ENCODE assay signal across 19 cellular contexts in the genomic region with DNA sequence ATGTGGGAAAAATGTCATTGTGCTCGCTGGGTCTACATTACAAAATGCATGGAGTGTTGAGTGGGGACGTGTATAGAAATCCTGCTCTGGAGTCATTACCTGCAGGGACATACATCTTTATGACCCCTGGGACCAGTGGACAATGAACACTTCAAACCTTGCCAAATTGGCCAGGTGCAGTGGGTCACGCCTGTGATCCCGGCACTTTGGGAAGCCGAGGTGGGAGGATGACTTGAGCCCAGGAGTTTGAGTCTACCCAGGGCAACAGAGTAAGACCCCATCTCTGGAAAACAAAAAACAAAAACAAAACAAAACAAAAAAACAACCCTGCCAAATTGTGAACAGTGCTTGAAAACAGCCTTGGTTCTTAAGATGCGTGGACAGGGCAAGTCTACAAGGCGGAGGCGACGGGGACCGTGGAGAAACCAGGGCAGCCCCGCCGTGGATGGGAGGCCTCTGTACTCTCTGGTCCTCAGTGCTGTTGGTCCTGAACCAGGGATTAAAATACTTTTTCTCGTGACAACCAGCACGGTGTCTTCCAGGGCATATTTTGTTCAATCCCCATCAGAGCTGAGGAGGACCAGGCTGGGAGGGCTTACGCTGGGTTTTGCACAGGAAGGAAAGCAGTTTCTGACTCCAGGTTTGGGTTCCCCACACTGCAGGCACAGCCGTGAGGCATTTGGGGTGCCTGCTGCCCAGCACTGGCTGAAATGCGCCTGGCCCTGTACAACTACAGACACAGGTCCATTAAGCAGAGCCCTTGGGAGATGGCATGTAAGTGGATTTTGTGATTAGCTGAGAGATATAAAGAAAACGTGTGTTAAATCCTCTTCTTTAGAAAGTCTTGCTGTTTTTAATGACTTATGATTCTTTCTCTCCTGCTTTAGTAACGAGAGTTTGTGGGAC. TPM values are rescaled to one million over a fixed set of nuclear protein-coding genes. Genes with fewer than 3 reads are reported as not detected.
A peak's percentile ranks its signal among the peaks of the same experiment; 100 is the strongest.
DNase-seq lines count a peak whose midpoint lies in the region; ATAC-seq and TF ChIP-seq lines count a peak whose summit lies in the region.
"Had no signal": no experiment of that assay in that cellular context is flagged by ENCODE, and none has a peak within 500 bp of the region (broad histone marks: within the 10 kb centered on the region; RNA-seq: fewer than 3 reads in every experiment).

No MANE protein-coding gene starts in this region.

- H3K27ac ChIP-seq in SK-N-SH (ENCODE audit: low read depth in 2 of 2, low read length in 1 of 2) (peak overlapping the region in 1 of 2 experiments; percentile 97; a peak in 2 of 4 replicates), SU-DHL-6 (ENCODE audit: low read depth, low read length) (peak overlapping the region; percentile 43), esophagus muscularis mucosa (replicated peaks in 1 of 4) (no peak overlapping the region)
- H3K27ac ChIP-seq: parathyroid adenoma had no signal

- H3K4me2 ChIP-seq in SK-N-SH (no peak overlapping the region), SU-DHL-6 (ENCODE audit: low read depth, low read length, poor library complexity, severe bottlenecking) (no peak overlapping the region)

- no peaks in the 10 kb centered on the region for H3K36me3 Mint-ChIP-seq in osteocyte (ENCODE audit: unreplicated experiment)
- no peaks in the 10 kb centered on the region for H3K36me3 Mint-ChIP-seq in nephron progenitor cell (ENCODE audit: low read depth)

- intact Hi-C loops in esophagus muscularis mucosa (cut with DNase I), result no loop called here

- no peaks in the 10 kb centered on the region for H3K9me3 ChIP-seq in SK-N-SH
- no peaks in the 10 kb centered on the region for H3K9me3 ChIP-seq in SU-DHL-6 (ENCODE audit: insufficient read depth, low read length)
- H3K9me3 ChIP-seq in esophagus muscularis mucosa, result no peaks in the 10 kb centered on the region
- H3K9me3 ChIP-seq: Caco-2 had no signal

- H3K27me3 Mint-ChIP-seq in osteocyte (ENCODE audit: unreplicated experiment), result peaks cover 3% of the 10 kb centered on the region
- peaks cover 9% of the 10 kb centered on the region for H3K27me3 Mint-ChIP-seq in nephron progenitor cell (ENCODE audit: low read depth, poor library complexity)

- no peaks in the 10 kb centered on the region for H4K20me1 ChIP-seq in SK-N-SH (ENCODE audit: insufficient read depth)
- H4K20me1 ChIP-seq in SU-DHL-6 (ENCODE audit: low read depth, low read length), result no peaks in the 10 kb centered on the region

- POLR2A ChIA-PET in SK-N-SH (lab: Yijun Ruan, JAX), result interaction anchor here (0.6 to 1.5 kb wide), 6 partner anchors 14 to 50 kb away, joined by 3 to 5 read pairs (median 3); a partner anchor contains a TSS

- H3K9me2 ChIP-seq in SK-N-SH, result no peaks in the 10 kb centered on the region
- no peaks in the 10 kb centered on the region for H3K9me2 ChIP-seq in SU-DHL-6 (replicated peaks; ENCODE audit: insufficient read depth, low read length)

- H3F3A ChIP-seq in SK-N-SH (replicated peaks; ENCODE audit: insufficient read depth) (no peaks in the 10 kb centered on the region), SU-DHL-6 (ENCODE audit: insufficient read depth) (no peaks in the 10 kb centered on the region)

- H2AFZ ChIP-seq in SK-N-SH (ENCODE audit: low read depth) (no peak overlapping the region), SU-DHL-6 (ENCODE audit: low read depth, low read length, severe bottlenecking) (no peak overlapping the region)
- H2AFZ ChIP-seq: parathyroid adenoma had no signal

- TF ChIP-seq RAD21 in SK-N-SH (IDR thresholded peaks at IDR 0.05; ENCODE audit: low read length), result 0 out of 2 replicates have a peak, but pooled peaks have one; percentile 6

- H3K9me3 Mint-ChIP-seq in osteocyte (ENCODE audit: unreplicated experiment), result no peaks in the 10 kb centered on the region
- peaks cover 11% of the 10 kb centered on the region for H3K9me3 Mint-ChIP-seq in nephron progenitor cell

- no peak for TF ChIP-seq POLR2A in esophagus muscularis mucosa (IDR thresholded peaks at IDR 0.05; ENCODE audit: low read depth)

- H3K27me3 ChIP-seq in SK-N-SH (ENCODE audit: insufficient read depth) (no peaks in the 10 kb centered on the region), SU-DHL-6 (ENCODE audit: low read length) (no peaks in the 10 kb centered on the region), esophagus muscularis mucosa (no peaks in the 10 kb centered on the region)

- no peaks in the 10 kb centered on the region for H3K79me2 ChIP-seq in SK-N-SH (ENCODE audit: insufficient read depth)
- no peaks in the 10 kb centered on the region for H3K79me2 ChIP-seq in SU-DHL-6 (ENCODE audit: insufficient read depth, low read length)
- H3K79me2 ChIP-seq: parathyroid adenoma had no signal

- ATAC-seq in SK-N-SH treated with all-trans-retinoic acid at 6 μM for 48 hours, result no peak
- ATAC-seq in HG02678 (IDR thresholded peaks at IDR 0.05; ENCODE audit: unreplicated experiment), result peak; percentile 5

- peaks cover 5 to 66% of the 10 kb centered on the region in 2 experiments; a peak in 3 of 4 replicates for H3K4me1 ChIP-seq in SK-N-SH (ENCODE audit: control insufficient read depth in 1 of 2, insufficient read depth in 2 of 2, low read depth in 1 of 2, low read length in 1 of 2)
- peaks cover 0 to 13% (median 0%) of the 10 kb centered on the region in 4 donors for H3K4me1 ChIP-seq in esophagus muscularis mucosa
- H3K4me1 ChIP-seq: Caco-2, parathyroid adenoma had no signal

- no peak for TF ChIP-seq CTCF in SK-N-SH (IDR thresholded peaks at IDR 0.05)
- TF ChIP-seq CTCF in SU-DHL-6 (IDR thresholded peaks at IDR 0.05; ENCODE audit: insufficient read depth, low read length, poor library complexity, severe bottlenecking), result no peak
- no peak for TF ChIP-seq CTCF in osteocyte (IDR thresholded peaks at IDR 0.05)
- no peak for TF ChIP-seq CTCF in nephron progenitor cell (IDR thresholded peaks at IDR 0.05)
- TF ChIP-seq CTCF in esophagus muscularis mucosa (IDR thresholded peaks at IDR 0.05), result no peak

- WGBS in SK-N-SH (ENCODE audit: low lambda C conversion rate), result 82% methylated on average over 19 of the region's 19 CpGs
- WGBS in esophagus muscularis mucosa, result 82% methylated on average over 19 of the region's 19 CpGs

- H3K4me3 ChIP-seq in SK-N-SH (ENCODE audit: low read depth in 2 of 2, low read length in 1 of 2) (no peak overlapping the region), SU-DHL-6 (ENCODE audit: insufficient read depth, low read length, poor library complexity, severe bottlenecking) (no peak overlapping the region), esophagus muscularis mucosa (no peak overlapping the region)

- DNase-seq in SK-N-SH (no peak), osteocyte (ENCODE audit: extremely low spot score, unreplicated experiment) (peak; percentile 80), OCI-M2 (lab: John Stamatoyannopoulos, UW; ENCODE audit: unreplicated experiment) (no peak), nephron progenitor cell (no peak), esophagus muscularis mucosa (ENCODE audit: extremely low spot score) (no peak)
- DNase-seq: activated CD4-positive, alpha-beta T cell treated with anti-CD3 and anti-CD28 coated beads, Interleukin-2, amount 50 U/mL, for 48 hours; mesendoderm; NCI-H526 treated with DMSO at 0.1 percent for 48 hours; Right ventricle myocardium superior; T1000 had no signal

- H3K4me3 Mint-ChIP-seq in osteocyte (ENCODE audit: unreplicated experiment), result no peak overlapping the region
- no peak overlapping the region for H3K4me3 Mint-ChIP-seq in nephron progenitor cell

- CTCF ChIA-PET in SK-N-SH (lab: Yijun Ruan, JAX), result interaction anchor here (0.9 to 2.0 kb wide), 5 partner anchors 29 to 147 kb away, joined by 3 to 6 read pairs (median 3); no protein-coding TSS in a partner anchor

- H3K9ac ChIP-seq in SK-N-SH, result no peak overlapping the region
- no peak overlapping the region for H3K9ac ChIP-seq in SU-DHL-6 (ENCODE audit: low read length)
- H3K9ac ChIP-seq: parathyroid adenoma had no signal

- TF ChIP-seq EP300 in SK-N-SH (IDR thresholded peaks at IDR 0.05; ENCODE audit: borderline replicate concordance in 1 of 2, low read depth in 1 of 2, low read length in 1 of 2), result peak in 1 of 2 experiments; percentile 52; a peak in 1 of 4 replicates
- no peak for TF ChIP-seq EP300 in esophagus muscularis mucosa (IDR thresholded peaks at IDR 0.05)

- no peaks in the 10 kb centered on the region for H3K4me1 Mint-ChIP-seq in osteocyte (ENCODE audit: unreplicated experiment)
- H3K4me1 Mint-ChIP-seq in nephron progenitor cell, result peaks cover 29% of the 10 kb centered on the region

- H3K27ac Mint-ChIP-seq in osteocyte (ENCODE audit: unreplicated experiment) (no peak overlapping the region), nephron progenitor cell (no peak overlapping the region)

- H3K36me3 ChIP-seq in SK-N-SH (replicated peaks in 1 of 2; ENCODE audit: control insufficient read depth in 1 of 2, insufficient read depth in 2 of 2, low read length in 1 of 2), result no peaks in the 10 kb centered on the region
- H3K36me3 ChIP-seq in SU-DHL-6 (ENCODE audit: low read length), result no peaks in the 10 kb centered on the region
- no peaks in the 10 kb centered on the region for H3K36me3 ChIP-seq in esophagus muscularis mucosa

TF ChIP-seq in SK-N-SH treated with all-trans-retinoic acid at 6 μM for 48 hours, 23 proteins besides CTCF, POLR2A, EP300 and RAD21 (continues in another document):
- no peak for TF ChIP-seq CSDC2 (CRISPR knock-in tag; IDR thresholded peaks at IDR 0.05)

RNA-seq across cellular contexts. Expression of a gene that starts 13.7 kb away (rescaled TPM):
- 8.7 and 15.2 TPM in 2 replicates for polyA plus RNA-seq in SK-N-SH (2012; rRNA removed)
- 11.5 and 22.9 TPM in 2 replicates for polyA plus RNA-seq in SK-N-SH (2012; cell fraction: cytosol; rRNA removed)
- polyA plus RNA-seq in SK-N-SH (2012; cell fraction: nucleus; rRNA removed), result 4.4 and 8.8 TPM in 2 replicates
- total RNA-seq in osteocyte (not detected in 2 replicates), esophagus muscularis mucosa (10 to 100 TPM in 1 of 4 donors, 1 to 10 TPM in 3; 2.1 to 19.1 (median 6.6) TPM)
- total RNA-seq: Caco-2, HT-29 had no signal

RNA-seq across cellular contexts. Expression of a gene that starts 33.6 kb away (rescaled TPM):
- polyA plus RNA-seq in SK-N-SH (2012; rRNA removed), result 2,166 and 2,477 TPM in 2 replicates
- 3,192 and 3,529 TPM in 2 replicates for polyA plus RNA-seq in SK-N-SH (2012; cell fraction: cytosol; rRNA removed)
- polyA plus RNA-seq in SK-N-SH (2012; cell fraction: nucleus; rRNA removed), result 656 and 726 TPM in 2 replicates
- total RNA-seq in osteocyte (1,082 and 1,101 TPM in 2 replicates), esophagus muscularis mucosa (1,000 to 10,000 TPM in 3 of 4 donors, 100 to 1,000 TPM in 1; 950 to 4,390 (median 2,121) TPM)

RNA-seq across cellular contexts. Expression of a gene that starts 49.4 kb away (rescaled TPM):
- 0.08 TPM in 1 of 2 replicates, not detected in the other for polyA plus RNA-seq in SK-N-SH (2012; rRNA removed)
- 0.05 TPM in 1 of 2 replicates, not detected in the other for polyA plus RNA-seq in SK-N-SH (2012; cell fraction: cytosol; rRNA removed)
- polyA plus RNA-seq in SK-N-SH (2012; cell fraction: nucleus; rRNA removed), result 0.19 and 0.27 TPM in 2 replicates
- total RNA-seq in osteocyte, result not detected in 2 replicates
- not detected for total RNA-seq in esophagus muscularis mucosa
- total RNA-seq: bronchial epithelial cell, Caco-2, HT-29, Right ventricle myocardium superior, temporal lobe had no signal
- polyA plus RNA-seq: AG04450 had no signal

RNA-seq across cellular contexts. Expression of a gene that starts 50.5 kb away (rescaled TPM):
- polyA plus RNA-seq in SK-N-SH (2012; rRNA removed), result 34.4 and 35.3 TPM in 2 replicates
- polyA plus RNA-seq in SK-N-SH (2012; cell fraction: cytosol; rRNA removed), result 35.8 and 36.2 TPM in 2 replicates
- 24.7 and 30.1 TPM in 2 replicates for polyA plus RNA-seq in SK-N-SH (2012; cell fraction: nucleus; rRNA removed)
- total RNA-seq in osteocyte (24.6 and 25.5 TPM in 2 replicates), esophagus muscularis mucosa (10 to 100 TPM; 30.2 to 36.5 (median 34.5) TPM)
